ENCODE assay signal across 24 cellular contexts in the genomic region with DNA sequence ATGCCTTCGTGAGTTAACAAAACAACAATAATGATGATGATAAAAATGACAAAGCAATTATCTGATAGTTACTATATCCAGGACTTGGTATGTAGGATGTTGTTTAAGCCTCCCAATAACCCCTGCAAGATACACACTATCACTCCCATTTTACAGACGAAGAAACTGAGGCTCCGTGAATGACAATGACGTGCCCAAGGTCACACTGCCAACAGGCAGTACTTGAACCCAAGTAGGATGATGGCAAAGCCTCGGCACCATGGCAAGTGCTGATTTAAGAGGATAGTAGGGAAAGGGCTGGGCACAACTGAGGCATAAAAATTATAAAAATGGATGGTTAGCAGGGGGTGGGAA.
DNase-seq lines count a peak whose midpoint lies in the region; ATAC-seq, FAIRE-seq and TF ChIP-seq lines count a peak whose summit lies in the region.
"Had no signal": no experiment of that assay in that cellular context is flagged by ENCODE, and none has a peak within 500 bp of the region (broad histone marks: within the 10 kb centered on the region; RNA-seq: fewer than 3 reads in every experiment).

No MANE protein-coding gene starts in this region.

- intact Hi-C loops in PC-3 (cut with micrococcal nuclease): loop anchor here (2.0 kb wide), 1 partner anchor 68 kb away; no protein-coding TSS in a partner anchor

- H3K23me2 ChIP-seq in H1 (ENCODE audit: low read depth, low read length): no peaks in the 10 kb centered on the region

- no peak overlapping the region for H3K14ac ChIP-seq in H1 (ENCODE audit: insufficient read length)

- H3K4me3 ChIP-seq in GM23338: peak overlapping the region; percentile 21; the same call in 1 of the 2 replicates
- H3K4me3 ChIP-seq in PC-3 (ENCODE audit: low read length): no peak overlapping the region
- H3K4me3 ChIP-seq in WERI-Rb-1 (ENCODE audit: low read depth, low read length): no peak overlapping the region
- no peak overlapping the region for H3K4me3 ChIP-seq in H1 (ENCODE audit: extremely low read depth in 1 of 4, insufficient read depth in 2 of 4, low read depth in 3 of 4, low read length in 4 of 4)
- no peak overlapping the region for H3K4me3 ChIP-seq in CD8-positive, alpha-beta memory T cell (ENCODE audit: low read length)
- no peak overlapping the region for H3K4me3 ChIP-seq in right atrium auricular region
- H3K4me3 ChIP-seq: BLaER1 had no signal

- no peak overlapping the region for H2AK5ac ChIP-seq in H1 (ENCODE audit: low read depth, low read length)

- H3K18ac ChIP-seq in H1 (ENCODE audit: extremely low read depth, low read length): no peak overlapping the region

- no peak overlapping the region for H4K8ac ChIP-seq in H1 (ENCODE audit: extremely low read depth, insufficient read depth, low read length)

- no peak overlapping the region for H2BK15ac ChIP-seq in H1 (ENCODE audit: low read length)

- H3K4me3 Mint-ChIP-seq in GM23338: no peak overlapping the region
- H3K4me3 Mint-ChIP-seq in CD8-positive, alpha-beta memory T cell: no peak overlapping the region
- H3K4me3 Mint-ChIP-seq in activated naive CD4-positive, alpha-beta T cell treated with anti-CD3 and anti-CD28 coated beads, Interleukin-2, amount 10 ng/mL, durations not matched to agents 7 days and 5 days: no peak overlapping the region
- H3K4me3 Mint-ChIP-seq: CD14-positive monocyte; CD4-positive, alpha-beta memory T cell; CD4-positive, CD25-positive, alpha-beta regulatory T cell had no signal

- no peak for FAIRE-seq in H1 (lab: Jason Lieb, UNC)
- FAIRE-seq: A204.1, G401.6, GM12891, GM19239 had no signal

- TF ChIP-seq EP300 in H1 (IDR thresholded peaks at IDR 0.05; ENCODE audit: borderline replicate concordance in 1 of 2, low read depth in 2 of 2, low read length in 2 of 2): no peak

- H3K9me3 ChIP-seq in PC-3 (ENCODE audit: low read length) (no peaks in the 10 kb centered on the region), WERI-Rb-1 (ENCODE audit: severe bottlenecking) (no peaks in the 10 kb centered on the region), H1 (ENCODE audit: insufficient read depth in 2 of 2, low read depth in 1 of 2, low read length in 1 of 2) (no peaks in the 10 kb centered on the region), right atrium auricular region (no peaks in the 10 kb centered on the region)
- H3K9me3 ChIP-seq in CD8-positive, alpha-beta memory T cell (ENCODE audit: low read length): no peaks in the 10 kb centered on the region
- H3K9me3 ChIP-seq: BE2C, Caco-2 had no signal

- WGBS in H1 (ENCODE audit: extremely low coverage in 1 of 2, insufficient coverage in 1 of 2, insufficient read length in 1 of 2, insufficient replicate concordance in 2 of 2, low coverage in 1 of 2, low lambda C conversion rate in 2 of 2, missing lambda C conversion rate in 1 of 2), 2 experiments: 64% methylated on average over 5 of the region's 5 CpGs; no CpG with 5 or more reads in 1 of the 2 experiments

- H4K20me1 ChIP-seq in GM23338 (replicated peaks; ENCODE audit: insufficient read depth) (no peaks in the 10 kb centered on the region), PC-3 (ENCODE audit: low read length) (no peaks in the 10 kb centered on the region), H1 (replicated peaks in 1 of 2; ENCODE audit: control insufficient read depth in 1 of 2, insufficient read depth in 2 of 2, low read length in 2 of 2) (no peaks in the 10 kb centered on the region)
- H4K20me1 ChIP-seq: BLaER1 had no signal

- H3K27me3 ChIP-seq in GM23338 (ENCODE audit: insufficient read depth): no peaks in the 10 kb centered on the region
- peaks cover 5% of the 10 kb centered on the region for H3K27me3 ChIP-seq in PC-3 (ENCODE audit: low read length)
- no peaks in the 10 kb centered on the region for H3K27me3 ChIP-seq in WERI-Rb-1 (ENCODE audit: insufficient read depth, low read depth, severe bottlenecking)
- no peaks in the 10 kb centered on the region; a peak in 2 of 7 replicates for H3K27me3 ChIP-seq in H1 (replicated peaks in 1 of 4; ENCODE audit: control insufficient read depth in 3 of 4, extremely low read depth in 1 of 4, insufficient read depth in 3 of 4, low read length in 3 of 4)
- no peaks in the 10 kb centered on the region for H3K27me3 ChIP-seq in CD8-positive, alpha-beta memory T cell (ENCODE audit: insufficient read depth, low read length, poor library complexity, severe bottlenecking)
- peaks cover 0 to 4% of the 10 kb centered on the region in 2 donors for H3K27me3 ChIP-seq in right atrium auricular region
- H3K27me3 ChIP-seq: BLaER1 had no signal

- H3K36me3 ChIP-seq in GM23338 (ENCODE audit: insufficient read depth) (no peaks in the 10 kb centered on the region), PC-3 (ENCODE audit: low read depth, low read length) (no peaks in the 10 kb centered on the region), WERI-Rb-1 (no peaks in the 10 kb centered on the region), H1 (ENCODE audit: control insufficient read depth in 2 of 4, insufficient read depth in 4 of 4, low read length in 3 of 4) (no peaks in the 10 kb centered on the region), right atrium auricular region (no peaks in the 10 kb centered on the region)
- H3K36me3 ChIP-seq in CD8-positive, alpha-beta memory T cell (ENCODE audit: insufficient read depth, low read length): no peaks in the 10 kb centered on the region
- H3K36me3 ChIP-seq: BE2C, BLaER1 had no signal

- CTCF ChIA-PET in PC-3 (lab: Charles Lee): no interaction called here
- CTCF ChIA-PET in H1 (lab: Charles Lee; ENCODE audit: partially characterized antibody): interaction anchor here (1.0 to 1.8 kb wide), 4 partner anchors 32 to 199 kb away, joined by 3 to 7 read pairs (median 4); no protein-coding TSS in a partner anchor
- CTCF ChIA-PET in CD8-positive, alpha-beta memory T cell (lab: Charles Lee): no interaction called here
- CTCF ChIA-PET in activated naive CD4-positive, alpha-beta T cell treated with anti-CD3 and anti-CD28 coated beads, Interleukin-2, amount 10 ng/mL, durations not matched to agents 7 days and 5 days (lab: Charles Lee): no interaction called here

- H3K9ac ChIP-seq in PC-3 (ENCODE audit: low read length) (no peak overlapping the region), H1 (replicated peaks in 1 of 4; ENCODE audit: extremely low read depth in 1 of 4, low read depth in 3 of 4, low read length in 3 of 4) (no peak overlapping the region)
- H3K9ac ChIP-seq: BLaER1 had no signal

- H3K23ac ChIP-seq in H1 (ENCODE audit: insufficient read length): no peak overlapping the region

- ATAC-seq in GM23338 (no peak), PC-3 (no peak)

- no peak overlapping the region for H3K56ac ChIP-seq in H1 (replicated peaks; ENCODE audit: insufficient read length, low read depth, low read length)

- H2BK20ac ChIP-seq in H1 (ENCODE audit: low read length): no peak overlapping the region

- no peak overlapping the region for H2BK5ac ChIP-seq in H1 (ENCODE audit: low read depth, low read length)

- H3K36me3 Mint-ChIP-seq in GM23338 (ENCODE audit: low read depth): no peaks in the 10 kb centered on the region
- no peaks in the 10 kb centered on the region for H3K36me3 Mint-ChIP-seq in CD8-positive, alpha-beta memory T cell
- no peaks in the 10 kb centered on the region for H3K36me3 Mint-ChIP-seq in activated naive CD4-positive, alpha-beta T cell treated with anti-CD3 and anti-CD28 coated beads, Interleukin-2, amount 10 ng/mL, durations not matched to agents 7 days and 5 days
- H3K36me3 Mint-ChIP-seq: CD14-positive monocyte; CD4-positive, alpha-beta memory T cell; CD4-positive, CD25-positive, alpha-beta regulatory T cell had no signal

- H3F3A ChIP-seq in GM23338 (replicated peaks; ENCODE audit: low read depth) (no peaks in the 10 kb centered on the region; the same call in 1 of the 2 replicates), PC-3 (ENCODE audit: low read length, unreplicated experiment) (no peaks in the 10 kb centered on the region)

- peaks cover 24% of the 10 kb centered on the region for H3K4me1 Mint-ChIP-seq in GM23338
- H3K4me1 Mint-ChIP-seq in CD8-positive, alpha-beta memory T cell: no peaks in the 10 kb centered on the region
- H3K4me1 Mint-ChIP-seq in activated naive CD4-positive, alpha-beta T cell treated with anti-CD3 and anti-CD28 coated beads, Interleukin-2, amount 10 ng/mL, durations not matched to agents 7 days and 5 days: no peaks in the 10 kb centered on the region
- H3K4me1 Mint-ChIP-seq: CD14-positive monocyte; CD4-positive, alpha-beta memory T cell; CD4-positive, CD25-positive, alpha-beta regulatory T cell had no signal

- H3K27me3 Mint-ChIP-seq in GM23338 (ENCODE audit: insufficient read depth, low read depth, poor library complexity): no peaks in the 10 kb centered on the region
- peaks cover 6 to 22% of the 10 kb centered on the region in 2 donors for H3K27me3 Mint-ChIP-seq in CD8-positive, alpha-beta memory T cell
- H3K27me3 Mint-ChIP-seq in activated naive CD4-positive, alpha-beta T cell treated with anti-CD3 and anti-CD28 coated beads, Interleukin-2, amount 10 ng/mL, durations not matched to agents 7 days and 5 days: peaks cover 13% of the 10 kb centered on the region

- POLR2A ChIA-PET in PC-3 (lab: Charles Lee; ENCODE audit: unreplicated experiment): no interaction called here
- POLR2A ChIA-PET in H1 (lab: Charles Lee; ENCODE audit: partially characterized antibody): interaction anchor here (0.7 kb wide), 1 partner anchor 120 kb away, joined by 3 read pairs; no protein-coding TSS in a partner anchor
- POLR2A ChIA-PET in CD8-positive, alpha-beta memory T cell (lab: Charles Lee): no interaction called here

- no peak overlapping the region for H2AFZ ChIP-seq in GM23338
- no peak overlapping the region for H2AFZ ChIP-seq in PC-3 (ENCODE audit: low read length)
- no peak overlapping the region for H2AFZ ChIP-seq in H1 (ENCODE audit: low read length)

- H2BK12ac ChIP-seq in H1 (ENCODE audit: low read depth, low read length): no peak overlapping the region

- H4K5ac ChIP-seq in H1 (ENCODE audit: insufficient read length, low read depth, low read length): no peak overlapping the region

- H3K4me1 ChIP-seq in GM23338 (ENCODE audit: insufficient read depth) (peaks cover 20% of the 10 kb centered on the region), PC-3 (ENCODE audit: insufficient read depth, low read length) (peaks cover 13% of the 10 kb centered on the region; the same call in 1 of the 2 replicates), H1 (replicated peaks in 1 of 4; ENCODE audit: control insufficient read depth in 3 of 4, insufficient read depth in 4 of 4, low read length in 3 of 4) (peaks cover 0 to 15% (median 5%) of the 10 kb centered on the region in 4 experiments; a peak in 6 of 7 replicates), right atrium auricular region (no peaks in the 10 kb centered on the region)
- no peaks in the 10 kb centered on the region for H3K4me1 ChIP-seq in CD8-positive, alpha-beta memory T cell (ENCODE audit: insufficient read depth, low read length)
- H3K4me1 ChIP-seq: BE2C, BLaER1, Caco-2 had no signal

- no peak overlapping the region for H3K27ac ChIP-seq in GM23338 (ENCODE audit: low read depth)
- no peak overlapping the region for H3K27ac ChIP-seq in PC-3 (ENCODE audit: low read length)
- peak overlapping the region; percentile 71 for H3K27ac ChIP-seq in WERI-Rb-1
- H3K27ac ChIP-seq in H1 (ENCODE audit: low read depth, low read length): no peak overlapping the region
- H3K27ac ChIP-seq in CD8-positive, alpha-beta memory T cell (ENCODE audit: low read depth, low read length): no peak overlapping the region
- H3K27ac ChIP-seq in right atrium auricular region: no peak overlapping the region
- H3K27ac ChIP-seq: BLaER1 had no signal

- no peak for TF ChIP-seq RAD21 in H1 (IDR thresholded peaks at IDR 0.05 in 1 of 2, conservative IDR thresholded peaks at IDR 0.05 in 1 of 2; ENCODE audit: low read depth in 2 of 2, low read length in 2 of 2)

- peak overlapping the region; percentile 62 for H3K4me2 ChIP-seq in GM23338
- H3K4me2 ChIP-seq in PC-3 (ENCODE audit: low read length): peak overlapping the region; percentile 8
- no peak overlapping the region for H3K4me2 ChIP-seq in H1 (ENCODE audit: insufficient read depth in 1 of 2, low read depth in 2 of 2, low read length in 2 of 2)
- H3K4me2 ChIP-seq: BLaER1 had no signal

- TF ChIP-seq POLR2A in H1 (IDR thresholded peaks at IDR 0.05; ENCODE audit: control extremely low read depth in 1 of 2, low read depth in 2 of 2, low read length in 2 of 2): no peak

- BruUV-seq in PC-3 (replicated peaks; lab: Mats Ljungman, UMichigan): no TSS peak

- H3K9me2 ChIP-seq in GM23338 (ENCODE audit: insufficient read depth) (no peaks in the 10 kb centered on the region), PC-3 (replicated peaks; ENCODE audit: low read length) (no peaks in the 10 kb centered on the region)

- no peak overlapping the region for H4K91ac ChIP-seq in H1 (replicated peaks; ENCODE audit: insufficient read length, low read length)

- TF ChIP-seq CTCF in GM23338 (conservative IDR thresholded peaks at IDR 0.05; ENCODE audit: low read depth in 2 of 2): no peak
- TF ChIP-seq CTCF in PC-3 (conservative IDR thresholded peaks at IDR 0.05; ENCODE audit: low read depth, low read length): no peak
- no peak for TF ChIP-seq CTCF in WERI-Rb-1 (IDR thresholded peaks at IDR 0.05; ENCODE audit: low read depth, low read length)
- no peak for TF ChIP-seq CTCF in H1 (IDR thresholded peaks at IDR 0.05; ENCODE audit: control extremely low read depth in 1 of 3, insufficient read depth in 1 of 3, low read depth in 1 of 3, low read length in 3 of 3)
- TF ChIP-seq CTCF in right atrium auricular region (IDR thresholded peaks at IDR 0.05): no peak

- DNase-seq in GM23338 (ENCODE audit: low spot score) (no peak), PC-3 (no peak), WERI-Rb-1 (no peak), H1 (ENCODE audit: low read depth in 1 of 2, low spot score in 2 of 2) (no peak), right atrium auricular region (ENCODE audit: low spot score) (no peak), midbrain (lab: John Stamatoyannopoulos, UW) (no peak)
- no peak for DNase-seq in CD8-positive, alpha-beta memory T cell
- DNase-seq in activated naive CD4-positive, alpha-beta T cell treated with anti-CD3 and anti-CD28 coated beads, Interleukin-2, amount 10 ng/mL, durations not matched to agents 7 days and 5 days: no peak
- DNase-seq: 8988T; ACHN; BE2C; C1 segment of cervical spinal cord; Caco-2; Calu3; CD4-positive, alpha-beta memory T cell; CD4-positive, CD25-positive, alpha-beta regulatory T cell; DMS79 treated with DMSO at 0.1 percent for 48 hours; GF-D8 had no signal

- no peaks in the 10 kb centered on the region for H3K9me3 Mint-ChIP-seq in GM23338
- peaks cover 0 to 3% (median 0%) of the 10 kb centered on the region in 5 donors for H3K9me3 Mint-ChIP-seq in CD8-positive, alpha-beta memory T cell
- H3K9me3 Mint-ChIP-seq in activated naive CD4-positive, alpha-beta T cell treated with anti-CD3 and anti-CD28 coated beads, Interleukin-2, amount 10 ng/mL, durations not matched to agents 7 days and 5 days: no peaks in the 10 kb centered on the region
- H3K9me3 Mint-ChIP-seq: CD14-positive monocyte had no signal

- no peaks in the 10 kb centered on the region for H3K79me2 ChIP-seq in GM23338 (replicated peaks; ENCODE audit: insufficient read depth)
- H3K79me2 ChIP-seq in PC-3 (ENCODE audit: low read length): no peaks in the 10 kb centered on the region
- no peaks in the 10 kb centered on the region for H3K79me2 ChIP-seq in H1 (ENCODE audit: control insufficient read depth in 1 of 2, insufficient read depth in 2 of 2, low read length in 2 of 2)

- no peak overlapping the region; the same call in 1 of the 2 replicates for H3K27ac Mint-ChIP-seq in GM23338
- no peak overlapping the region for H3K27ac Mint-ChIP-seq in CD8-positive, alpha-beta memory T cell
- no peak overlapping the region for H3K27ac Mint-ChIP-seq in activated naive CD4-positive, alpha-beta T cell treated with anti-CD3 and anti-CD28 coated beads, Interleukin-2, amount 10 ng/mL, durations not matched to agents 7 days and 5 days
- H3K27ac Mint-ChIP-seq: CD14-positive monocyte; CD4-positive, alpha-beta memory T cell; CD4-positive, CD25-positive, alpha-beta regulatory T cell had no signal

- no peaks in the 10 kb centered on the region for H3K79me1 ChIP-seq in H1 (ENCODE audit: low read depth, low read length)

- H2BK120ac ChIP-seq in H1 (replicated peaks; ENCODE audit: low read depth, low read length): no peak overlapping the region

- H3K4ac ChIP-seq in H1 (replicated peaks; ENCODE audit: insufficient read length, low read depth, low read length): no peak overlapping the region

Comparison
In these comparisons a context has a peak if more than half of its experiments do, and no peak if none do; other contexts are left out.
1. H3K4me2 ChIP-seq: peak in GM23338 (single experiment) and PC-3 (single experiment); none in H1 (0 of 2).